In the genomic region with DNA sequence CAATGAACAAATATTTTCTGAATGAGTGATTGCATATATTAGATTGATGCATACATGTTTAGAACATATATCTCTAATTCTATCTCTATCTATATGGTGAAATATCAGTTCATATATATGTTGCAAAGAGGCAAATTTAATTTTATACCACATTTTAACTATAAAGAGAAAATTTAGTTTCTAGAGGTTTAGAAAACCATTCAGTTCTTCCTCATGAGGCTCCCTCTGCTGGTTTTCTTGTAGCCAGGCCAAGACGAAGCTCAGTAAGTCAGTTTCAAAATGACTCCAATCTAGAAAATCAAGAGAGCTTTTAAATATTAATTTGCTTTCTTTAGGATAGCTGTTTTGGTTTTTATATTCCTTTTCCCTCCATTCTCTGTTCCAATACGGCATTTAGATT, we compare ENCODE assay signal across 8 cellular contexts.
A peak's percentile ranks its signal among the peaks of the same experiment; 100 is the strongest.
DNase-seq lines count a peak whose midpoint lies in the region; ATAC-seq, FAIRE-seq and TF ChIP-seq lines count a peak whose summit lies in the region.

No MANE protein-coding gene starts in this region.

- DNase-seq in AG20443 (ENCODE audit: low spot score) = peak; percentile 10
- DNase-seq in RPMI8226 = peak; percentile 11
- no peak for DNase-seq in kidney
- no peak for DNase-seq in NCI-H1694 treated with DMSO at 0.1 percent for 48 hours (lab: John Stamatoyannopoulos, UW)
- DNase-seq in activated gamma-delta T cell treated with Interleukin-2 at 50 U/mL for 16 hours = no peak
- no peak for DNase-seq in ureter (ENCODE audit: low spot score)
- no peak for DNase-seq in occipital lobe (lab: John Stamatoyannopoulos, UW)

- no peak overlapping the region for H3K4me3 ChIP-seq in kidney (ENCODE audit: low read length in 2 of 2)

- no peaks in the 10 kb centered on the region for H3K36me3 ChIP-seq in kidney (ENCODE audit: control insufficient read depth in 1 of 2, insufficient read depth in 2 of 2, low read length in 2 of 2)

- peak; percentile 83 for ATAC-seq in GM19351 (IDR thresholded peaks at IDR 0.05; ENCODE audit: unreplicated experiment)

- H3K27ac ChIP-seq in kidney (ENCODE audit: low read depth in 2 of 2, low read length in 2 of 2) = no peak overlapping the region

- FAIRE-seq in kidney (lab: Jason Lieb, UNC) = no peak

- no peaks in the 10 kb centered on the region for H3K9me3 ChIP-seq in kidney (ENCODE audit: control insufficient read depth in 1 of 2, low read length in 2 of 2)

- peak; percentile 19 for TF ChIP-seq CTCF in kidney (IDR thresholded peaks at IDR 0.05; ENCODE audit: borderline replicate concordance, extremely low read depth, insufficient read depth)

- intact Hi-C loops in kidney (cut with DNase I) = no loop called here

- no peak overlapping the region for H3K9ac ChIP-seq in kidney (ENCODE audit: low read length in 2 of 2)

- H3K4me1 ChIP-seq in kidney (ENCODE audit: control insufficient read depth in 1 of 2, insufficient read depth in 1 of 2, low read depth in 1 of 2, low read length in 2 of 2) = no peaks in the 10 kb centered on the region

Comparison
In these comparisons a context has a peak if more than half of its experiments do, and no peak if none do; other contexts are left out.
1. DNase-seq: peak in AG20443 (single experiment) and RPMI8226 (single experiment); none in kidney (single experiment), NCI-H1694 treated with DMSO at 0.1 percent for 48 hours (single experiment), activated gamma-delta T cell treated with Interleukin-2 at 50 U/mL for 16 hours (single experiment), ureter (single experiment) and occipital lobe (single experiment).